Comparison of ENCODE assay signal across 1 cellular context in genomic region chr2:73868204-73868978, GRCh38.
TF ChIP-seq lines count a peak whose summit lies in the region.

No MANE protein-coding gene starts in this region.

TF ChIP-seq in HepG2, 621 proteins besides CTCF, POLR2A, EP300 and RAD21:
- peak; percentile 31; the same call in 1 of the 2 replicates for TF ChIP-seq ZNF121 (CRISPR knock-in tag; IDR thresholded peaks at IDR 0.05)
- peak in 1 of 2 experiments; percentile 29; a peak in 1 of 4 replicates for TF ChIP-seq MAFK (conservative IDR thresholded peaks at IDR 0.05 in 1 of 2, IDR thresholded peaks at IDR 0.05 in 1 of 2; ENCODE audit: low read length in 2 of 2)
- peak; percentile 54; the same call in 1 of the 2 replicates for TF ChIP-seq ZMYM4 (CRISPR knock-in tag; IDR thresholded peaks at IDR 0.05)
- TF ChIP-seq NR2F6 (IDR thresholded peaks at IDR 0.05), result 0 out of 2 replicates have a peak, but pooled peaks have one; percentile 21
- TF ChIP-seq NR2F6 (CRISPR knock-in tag; IDR thresholded peaks at IDR 0.05), result peak; percentile 65; the same call in 1 of the 2 replicates
- no peak for TF ChIP-seq FOXJ3 (CRISPR knock-in tag; IDR thresholded peaks at IDR 0.05; ENCODE audit: borderline replicate concordance)
- TF ChIP-seq ZNF350 (CRISPR knock-in tag; IDR thresholded peaks at IDR 0.05; ENCODE audit: borderline replicate concordance, low read depth), result no peak
- peak; percentile 59; the same call in 1 of the 2 replicates for TF ChIP-seq ZBTB33 (CRISPR knock-in tag; IDR thresholded peaks at IDR 0.05)
- no peak for TF ChIP-seq MXD4 (CRISPR knock-in tag; IDR thresholded peaks at IDR 0.05)
TF ChIP-seq in HepG2: peak in this region for 5.
